Comparison of ENCODE assay signal across 9 cellular contexts in the genomic region with DNA sequence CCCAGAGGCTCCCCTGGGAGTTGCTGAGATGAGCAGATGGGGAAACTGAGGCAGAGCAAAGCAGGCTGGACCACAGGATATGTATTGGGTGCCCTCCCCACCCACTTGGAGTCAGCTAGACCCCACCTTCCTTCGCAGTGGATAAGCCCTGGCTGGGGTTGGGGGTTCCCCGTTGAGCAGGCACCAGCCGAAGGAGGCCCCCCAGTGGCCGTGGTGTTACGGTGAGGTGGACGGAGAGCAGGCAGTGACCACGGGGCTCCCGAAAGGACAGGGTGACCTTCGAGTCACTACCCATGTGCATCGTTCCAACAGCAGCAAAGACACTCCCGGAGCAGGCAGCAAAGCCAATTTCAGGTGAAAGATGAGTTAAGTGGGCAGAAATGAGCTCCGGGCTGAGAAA.
DNase-seq lines count a peak whose midpoint lies in the region; ATAC-seq and TF ChIP-seq lines count a peak whose summit lies in the region.
"Had no signal": no experiment of that assay in that cellular context is flagged by ENCODE, and none has a peak within 500 bp of the region (broad histone marks: within the 10 kb centered on the region; RNA-seq: fewer than 3 reads in every experiment).

No MANE protein-coding gene starts in this region.

- POLR2A ChIA-PET in OCI-LY7 (lab: Charles Lee) = no interaction called here
- POLR2A ChIA-PET in CD4-positive, alpha-beta T cell (lab: Charles Lee) = interaction anchor here (0.7 kb wide), 1 partner anchor 14 kb away, joined by 4 read pairs; no protein-coding TSS in a partner anchor

- H3K9me3 ChIP-seq in OCI-LY7 (ENCODE audit: low read length) = no peaks in the 10 kb centered on the region
- H3K9me3 ChIP-seq in fibroblast of lung (ENCODE audit: control insufficient read depth, insufficient read depth, low read depth, low read length) = no peaks in the 10 kb centered on the region
- H3K9me3 ChIP-seq in CD4-positive, alpha-beta T cell (ENCODE audit: control insufficient read depth, low read length) = no peaks in the 10 kb centered on the region

- H3K4me1 Mint-ChIP-seq in neural crest cell = no peaks in the 10 kb centered on the region
- H3K4me1 Mint-ChIP-seq in CD4-positive, alpha-beta T cell (ENCODE audit: low read depth) = no peaks in the 10 kb centered on the region

- H3K36me3 Mint-ChIP-seq in neural crest cell (ENCODE audit: low read depth) = no peaks in the 10 kb centered on the region
- H3K36me3 Mint-ChIP-seq in CD4-positive, alpha-beta T cell (ENCODE audit: low read depth) = no peaks in the 10 kb centered on the region

- H3K4me1 ChIP-seq in OCI-LY7 (ENCODE audit: insufficient read depth, low read length, poor library complexity, severe bottlenecking) (no peaks in the 10 kb centered on the region), fibroblast of lung (ENCODE audit: control insufficient read depth, extremely low read depth, insufficient read depth, low read length) (no peaks in the 10 kb centered on the region)

- H3K27me3 Mint-ChIP-seq in neural crest cell (ENCODE audit: low read depth) = no peaks in the 10 kb centered on the region
- no peaks in the 10 kb centered on the region for H3K27me3 Mint-ChIP-seq in CD4-positive, alpha-beta T cell

- H3K4me2 ChIP-seq in OCI-LY7 (ENCODE audit: low read length) (no peak overlapping the region), fibroblast of lung (ENCODE audit: extremely low read depth, insufficient read depth, low read length) (no peak overlapping the region)

- no peaks in the 10 kb centered on the region for H3K9me2 ChIP-seq in OCI-LY7 (ENCODE audit: insufficient read depth, low read length)

- ATAC-seq in GM21515 (IDR thresholded peaks at IDR 0.05; ENCODE audit: unreplicated experiment) = no peak
- ATAC-seq in CD4-positive, alpha-beta T cell (ENCODE audit: poor library complexity) = no peak
- ATAC-seq in HG02981 (IDR thresholded peaks at IDR 0.05; ENCODE audit: unreplicated experiment) = no peak

- no peaks in the 10 kb centered on the region for H4K20me1 ChIP-seq in OCI-LY7 (ENCODE audit: insufficient read depth, low read length)
- H4K20me1 ChIP-seq in fibroblast of lung (ENCODE audit: control insufficient read depth, extremely low read depth, insufficient read depth, low read length) = no peaks in the 10 kb centered on the region

- no peak overlapping the region for H3K4me3 ChIP-seq in OCI-LY7 (ENCODE audit: low read depth, low read length, poor library complexity, severe bottlenecking)
- H3K4me3 ChIP-seq in fibroblast of lung (replicated peaks in 1 of 4; ENCODE audit: control extremely low read depth in 1 of 4, insufficient read depth in 1 of 4, low read depth in 3 of 4, low read length in 4 of 4) = no peak overlapping the region

- H3K27ac ChIP-seq in OCI-LY7 (ENCODE audit: low read depth, low read length, poor library complexity, severe bottlenecking) (no peak overlapping the region), fibroblast of lung (ENCODE audit: insufficient read depth, low read length) (no peak overlapping the region)
- no peak overlapping the region for H3K27ac ChIP-seq in CD4-positive, alpha-beta T cell (ENCODE audit: low read depth, low read length)

- DNase-seq in GM10266 (ENCODE audit: extremely low spot score) (peak; percentile 84), OCI-LY7 (ENCODE audit: low spot score) (no peak), fibroblast of lung (ENCODE audit: low read depth in 2 of 2) (no peak), neural crest cell (ENCODE audit: low read depth, low spot score) (peak; percentile 16), LoVo (ENCODE audit: low spot score) (no peak)
- no peak for DNase-seq in CD4-positive, alpha-beta T cell
- DNase-seq: erythroblast had no signal

- H3K9me3 Mint-ChIP-seq in neural crest cell = no peaks in the 10 kb centered on the region
- H3K9me3 Mint-ChIP-seq in CD4-positive, alpha-beta T cell = no peaks in the 10 kb centered on the region

- no peaks in the 10 kb centered on the region for H3K79me2 ChIP-seq in OCI-LY7 (ENCODE audit: insufficient read depth, low read depth, low read length)
- H3K79me2 ChIP-seq in fibroblast of lung (ENCODE audit: control insufficient read depth, insufficient read depth, low read length) = no peaks in the 10 kb centered on the region

- TF ChIP-seq CTCF in GM10266 (IDR thresholded peaks at IDR 0.05; ENCODE audit: control insufficient read depth, insufficient read depth, low read depth, missing control alignments) (peak; percentile 78), OCI-LY7 (conservative IDR thresholded peaks at IDR 0.05; ENCODE audit: low read length) (peak; percentile 36; the same call in 1 of the 2 replicates), fibroblast of lung (conservative IDR thresholded peaks at IDR 0.05 in 1 of 2, IDR thresholded peaks at IDR 0.05 in 1 of 2; ENCODE audit: low read depth in 1 of 2, low read length in 2 of 2) (peak; percentile 11 to 17), neural crest cell (conservative IDR thresholded peaks at IDR 0.05) (no peak)
- TF ChIP-seq CTCF in CD4-positive, alpha-beta T cell (IDR thresholded peaks at IDR 0.05) = no peak

- H3K4me3 Mint-ChIP-seq in neural crest cell = no peak overlapping the region
- no peak overlapping the region for H3K4me3 Mint-ChIP-seq in CD4-positive, alpha-beta T cell

- no TSS peak for BruUV-seq in OCI-LY7 (replicated peaks; lab: Mats Ljungman, UMichigan)

- H2AFZ ChIP-seq in OCI-LY7 (ENCODE audit: low read length) = no peak overlapping the region
- H2AFZ ChIP-seq in fibroblast of lung (ENCODE audit: low read length) = no peak overlapping the region

- no peak overlapping the region for H3K27ac Mint-ChIP-seq in neural crest cell (ENCODE audit: unreplicated experiment)
- H3K27ac Mint-ChIP-seq in CD4-positive, alpha-beta T cell = no peak overlapping the region

- H3K9ac ChIP-seq in fibroblast of lung (ENCODE audit: insufficient read depth, low read length) = no peak overlapping the region

- no peaks in the 10 kb centered on the region for H3K27me3 ChIP-seq in fibroblast of lung (ENCODE audit: control insufficient read depth, insufficient read depth, low read length)
- no peaks in the 10 kb centered on the region for H3K27me3 ChIP-seq in CD4-positive, alpha-beta T cell (ENCODE audit: control insufficient read depth, insufficient read depth, low read length)

- H3K36me3 ChIP-seq in OCI-LY7 (ENCODE audit: insufficient read depth, low read length) (no peaks in the 10 kb centered on the region), fibroblast of lung (ENCODE audit: control insufficient read depth, insufficient read depth, low read length) (no peaks in the 10 kb centered on the region)

- intact Hi-C loops in OCI-LY7 (cut with micrococcal nuclease; ENCODE audit: unreplicated experiment) = no loop called here
- intact Hi-C loops in CD4-positive, alpha-beta T cell (cut with DNase I, micrococcal nuclease) = no loop called here

- CTCF ChIA-PET in OCI-LY7 (lab: Charles Lee; ENCODE audit: unreplicated experiment) = no interaction called here
- CTCF ChIA-PET in CD4-positive, alpha-beta T cell (lab: Charles Lee) = interaction anchor here (0.6 kb wide), 1 partner anchor 51 kb away, joined by 3 read pairs; no protein-coding TSS in a partner anchor

Comparison
In these comparisons a context has a peak if more than half of its experiments do, and no peak if none do; other contexts are left out.
1. DNase-seq: peak in GM10266 (single experiment) and neural crest cell (single experiment); none in OCI-LY7 (single experiment), fibroblast of lung (0 of 2), CD4-positive, alpha-beta T cell (0 of 10) and LoVo (single experiment).
2. CTCF ChIP-seq: peak in GM10266 (single experiment), OCI-LY7 (single experiment) and fibroblast of lung (2 of 2); none in neural crest cell (single experiment) and CD4-positive, alpha-beta T cell (single experiment).